ENCODE assay signal across 8 cellular contexts in the genomic region with DNA sequence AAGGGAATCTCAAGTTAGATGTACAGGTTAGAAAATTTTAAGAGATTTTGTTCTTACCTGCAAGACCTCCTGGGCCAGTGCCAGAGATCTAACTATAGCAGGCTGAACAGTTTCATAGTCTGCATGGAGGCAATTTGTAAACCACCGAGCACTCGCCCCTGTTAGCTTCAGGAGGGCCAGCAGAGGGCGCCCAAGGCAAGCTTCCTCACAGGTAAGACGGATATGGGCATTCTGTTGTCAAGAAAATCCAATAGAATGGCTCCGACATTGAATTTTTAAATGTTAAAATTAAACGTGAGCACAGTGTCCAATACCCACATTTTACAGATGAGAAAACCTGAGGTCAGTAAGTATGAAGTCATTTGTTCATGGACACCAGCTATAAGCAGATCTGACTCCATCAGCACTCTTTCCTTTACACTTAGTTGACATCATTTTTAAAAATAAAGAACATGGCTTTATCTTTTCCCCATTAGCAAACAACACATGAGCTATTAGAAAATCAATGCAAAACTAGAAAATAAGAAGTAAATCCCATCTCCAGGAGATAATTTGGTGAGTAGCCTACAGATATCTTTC. TPM values are rescaled to one million over a fixed set of nuclear protein-coding genes. Genes with fewer than 3 reads are reported as not detected.
DNase-seq lines count a peak whose midpoint lies in the region; ATAC-seq and TF ChIP-seq lines count a peak whose summit lies in the region.

No MANE protein-coding gene starts in this region.

- H3K4me3 ChIP-seq in HEK293 (ENCODE audit: low read depth, low read length) (no peak overlapping the region), prostate gland (no peak overlapping the region), uterus (no peak overlapping the region)

- CTCF ChIA-PET in HEK293 (lab: Yijun Ruan, JAX), result interaction anchor here (0.6 to 2.3 kb wide), 34 partner anchors 9 to 259 kb away, joined by 3 to 28 read pairs (median 5); a partner anchor contains a TSS

- POLR2A ChIA-PET in HEK293 (lab: Yijun Ruan, JAX), result interaction anchor here (1.0 kb wide), 1 partner anchor 98 kb away, joined by 3 read pairs; a partner anchor contains a TSS

- H3K27ac ChIP-seq in HEK293 (ENCODE audit: extremely low read depth, low read depth, low read length) (no peak overlapping the region), prostate gland (no peak overlapping the region), uterus (no peak overlapping the region)

- H3K27me3 ChIP-seq in prostate gland (replicated peaks; ENCODE audit: insufficient read depth) (no peaks in the 10 kb centered on the region), uterus (no peaks in the 10 kb centered on the region)

- intact Hi-C loops in Right ventricle myocardium superior (cut with DNase I) (loop anchor here (5.0 kb wide), 1 partner anchor 67 kb away; no protein-coding TSS in a partner anchor), prostate gland (cut with DNase I) (loop anchor here (5.0 kb wide), 1 partner anchor 67 kb away; no protein-coding TSS in a partner anchor), uterus (cut with DNase I; ENCODE audit: low total_unique reads) (no loop called here)

- H3K36me3 ChIP-seq in HEK293 (ENCODE audit: control insufficient read depth in 2 of 2, insufficient read depth in 1 of 2, low read length in 2 of 2) (no peaks in the 10 kb centered on the region), prostate gland (no peaks in the 10 kb centered on the region), uterus (no peaks in the 10 kb centered on the region)

- no peak overlapping the region for H3K27ac Mint-ChIP-seq in activated naive CD4-positive, alpha-beta T cell treated with anti-CD3 and anti-CD28 coated beads, Interleukin-2, amount 50 U/mL, for 72 hours

- no peaks in the 10 kb centered on the region for H3K9me3 Mint-ChIP-seq in activated naive CD4-positive, alpha-beta T cell treated with anti-CD3 and anti-CD28 coated beads, Interleukin-2, amount 50 U/mL, for 72 hours

- DNase-seq in EL (peak; percentile 66), NCI-H1417 treated with DMSO at 0.1 percent for 48 hours (lab: John Stamatoyannopoulos, UW) (peak; percentile 42), SKM-1 treated with dmso at 0.1 percent for 144 hours (lab: John Stamatoyannopoulos, UW; ENCODE audit: unreplicated experiment) (peak; percentile 79), Right ventricle myocardium superior (peak; percentile 78), prostate gland (ENCODE audit: low spot score) (peak; percentile 75), uterus (peak; percentile 53 to 65)
- peak; percentile 60 to 63 for DNase-seq in activated naive CD4-positive, alpha-beta T cell treated with anti-CD3 and anti-CD28 coated beads, Interleukin-2, amount 50 U/mL, for 72 hours (ENCODE audit: low spot score in 2 of 2)

- TF ChIP-seq CTCF in HEK293 (tag by site-specific recombination; IDR thresholded peaks at IDR 0.05) (peak; percentile 62), prostate gland (IDR thresholded peaks at IDR 0.05) (peak; percentile 58 to 75 (median 70)), uterus (IDR thresholded peaks at IDR 0.05) (peak; percentile 50 to 82 (median 58))

- H3K9me3 ChIP-seq in HEK293 (ENCODE audit: control insufficient read depth, insufficient read depth, low read depth, low read length) (no peaks in the 10 kb centered on the region), prostate gland (no peaks in the 10 kb centered on the region), uterus (no peaks in the 10 kb centered on the region)

- H3K36me3 Mint-ChIP-seq in activated naive CD4-positive, alpha-beta T cell treated with anti-CD3 and anti-CD28 coated beads, Interleukin-2, amount 50 U/mL, for 72 hours, result no peaks in the 10 kb centered on the region

- no peak for TF ChIP-seq POLR2A in prostate gland (IDR thresholded peaks at IDR 0.05)
- no peak for TF ChIP-seq POLR2A in uterus (IDR thresholded peaks at IDR 0.05)

- H3K4me1 ChIP-seq in HEK293 (ENCODE audit: control insufficient read depth, insufficient read depth, low read length) (no peaks in the 10 kb centered on the region), prostate gland (replicated peaks) (no peaks in the 10 kb centered on the region), uterus (no peaks in the 10 kb centered on the region)

- ATAC-seq in activated naive CD4-positive, alpha-beta T cell treated with anti-CD3 and anti-CD28 coated beads, Interleukin-2, amount 50 U/mL, for 72 hours, result peak; percentile 79 to 82
- ATAC-seq in Right ventricle myocardium superior (ENCODE audit: poor library complexity), result peak; percentile 93

- 3% methylated on average over 6 of the region's 6 CpGs for WGBS in prostate gland

TF ChIP-seq in HEK293, 187 proteins besides CTCF, POLR2A, EP300 and RAD21 (continues in another document):
- TF ChIP-seq HOXA7 (CRISPR knock-in tag; IDR thresholded peaks at IDR 0.05; ENCODE audit: borderline replicate concordance) (no peak), RBAK (tag by site-specific recombination; IDR thresholded peaks at IDR 0.05) (no peak), ZNF174 (tag by site-specific recombination; IDR thresholded peaks at IDR 0.05) (no peak), MZF1 (tag by site-specific recombination; IDR thresholded peaks at IDR 0.05; ENCODE audit: borderline replicate concordance) (no peak), ZNF175 (tag by site-specific recombination; IDR thresholded peaks at IDR 0.05) (no peak), ZNF274 (IDR thresholded peaks at IDR 0.05; ENCODE audit: low read length) (no peak), ZNF274 (tag by site-specific recombination; IDR thresholded peaks at IDR 0.05; ENCODE audit: borderline replicate concordance) (no peak), ZNF660 (tag by site-specific recombination; IDR thresholded peaks at IDR 0.05) (0 out of 2 replicates have a peak, but pooled peaks have one; percentile 40), ZNF654 (tag by site-specific recombination; IDR thresholded peaks at IDR 0.05; ENCODE audit: low read depth) (peak; percentile 73), ZNF214 (tag by site-specific recombination; IDR thresholded peaks at IDR 0.05; ENCODE audit: borderline replicate concordance) (no peak)
- TF ChIP-seq, protein P1, sequence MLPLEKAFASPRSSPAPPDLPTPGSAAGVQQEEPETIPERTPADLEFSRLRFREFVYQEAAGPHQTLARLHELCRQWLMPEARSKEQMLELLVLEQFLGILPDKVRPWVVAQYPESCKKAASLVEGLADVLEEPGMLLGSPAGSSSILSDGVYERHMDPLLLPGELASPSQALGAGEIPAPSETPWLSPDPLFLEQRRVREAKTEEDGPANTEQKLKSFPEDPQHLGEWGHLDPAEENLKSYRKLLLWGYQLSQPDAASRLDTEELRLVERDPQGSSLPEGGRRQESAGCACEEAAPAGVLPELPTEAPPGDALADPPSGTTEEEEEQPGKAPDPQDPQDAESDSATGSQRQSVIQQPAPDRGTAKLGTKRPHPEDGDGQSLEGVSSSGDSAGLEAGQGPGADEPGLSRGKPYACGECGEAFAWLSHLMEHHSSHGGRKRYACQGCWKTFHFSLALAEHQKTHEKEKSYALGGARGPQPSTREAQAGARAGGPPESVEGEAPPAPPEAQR (tag by site-specific recombination; IDR thresholded peaks at IDR 0.05), result no peak
- TF ChIP-seq, protein P2, sequence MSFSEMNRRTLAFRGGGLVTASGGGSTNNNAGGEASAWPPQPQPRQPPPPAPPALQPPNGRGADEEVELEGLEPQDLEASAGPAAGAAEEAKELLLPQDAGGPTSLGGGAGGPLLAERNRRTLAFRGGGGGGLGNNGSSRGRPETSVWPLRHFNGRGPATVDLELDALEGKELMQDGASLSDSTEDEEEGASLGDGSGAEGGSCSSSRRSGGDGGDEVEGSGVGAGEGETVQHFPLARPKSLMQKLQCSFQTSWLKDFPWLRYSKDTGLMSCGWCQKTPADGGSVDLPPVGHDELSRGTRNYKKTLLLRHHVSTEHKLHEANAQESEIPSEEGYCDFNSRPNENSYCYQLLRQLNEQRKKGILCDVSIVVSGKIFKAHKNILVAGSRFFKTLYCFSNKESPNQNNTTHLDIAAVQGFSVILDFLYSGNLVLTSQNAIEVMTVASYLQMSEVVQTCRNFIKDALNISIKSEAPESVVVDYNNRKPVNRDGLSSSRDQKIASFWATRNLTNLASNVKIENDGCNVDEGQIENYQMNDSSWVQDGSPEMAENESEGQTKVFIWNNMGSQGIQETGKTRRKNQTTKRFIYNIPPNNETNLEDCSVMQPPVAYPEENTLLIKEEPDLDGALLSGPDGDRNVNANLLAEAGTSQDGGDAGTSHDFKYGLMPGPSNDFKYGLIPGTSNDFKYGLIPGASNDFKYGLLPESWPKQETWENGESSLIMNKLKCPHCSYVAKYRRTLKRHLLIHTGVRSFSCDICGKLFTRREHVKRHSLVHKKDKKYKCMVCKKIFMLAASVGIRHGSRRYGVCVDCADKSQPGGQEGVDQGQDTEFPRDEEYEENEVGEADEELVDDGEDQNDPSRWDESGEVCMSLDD (tag by site-specific recombination; IDR thresholded peaks at IDR 0.05), result no peak
- TF ChIP-seq, protein P3, sequence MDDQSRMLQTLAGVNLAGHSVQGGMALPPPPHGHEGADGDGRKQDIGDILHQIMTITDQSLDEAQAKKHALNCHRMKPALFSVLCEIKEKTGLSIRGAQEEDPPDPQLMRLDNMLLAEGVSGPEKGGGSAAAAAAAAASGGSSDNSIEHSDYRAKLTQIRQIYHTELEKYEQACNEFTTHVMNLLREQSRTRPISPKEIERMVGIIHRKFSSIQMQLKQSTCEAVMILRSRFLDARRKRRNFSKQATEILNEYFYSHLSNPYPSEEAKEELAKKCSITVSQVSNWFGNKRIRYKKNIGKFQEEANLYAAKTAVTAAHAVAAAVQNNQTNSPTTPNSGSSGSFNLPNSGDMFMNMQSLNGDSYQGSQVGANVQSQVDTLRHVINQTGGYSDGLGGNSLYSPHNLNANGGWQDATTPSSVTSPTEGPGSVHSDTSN (CRISPR knock-in tag; IDR thresholded peaks at IDR 0.05), result no peak

RNA-seq across cellular contexts. Expression of a gene that starts 2.2 kb away (rescaled TPM):
- total RNA-seq in activated naive CD4-positive, alpha-beta T cell treated with anti-CD3 and anti-CD28 coated beads, Interleukin-2, amount 50 U/mL, for 72 hours, result 1 to 10 TPM in 1 of 2 donors, under 1 TPM in 1; 0.89 to 7.2 TPM
- total RNA-seq in Right ventricle myocardium superior (not detected), prostate gland (1 to 10 TPM in 1 of 2 donors, under 1 TPM in 1; 0.62 to 2.0 TPM), uterus (not detected)

RNA-seq across cellular contexts. Expression of a gene that starts 40.4 kb away (rescaled TPM):
- not detected for total RNA-seq in activated naive CD4-positive, alpha-beta T cell treated with anti-CD3 and anti-CD28 coated beads, Interleukin-2, amount 50 U/mL, for 72 hours
- total RNA-seq in Right ventricle myocardium superior (210 TPM), prostate gland (10 to 100 TPM in 1 of 2 donors, 1 to 10 TPM in 1; 4.6 to 21.5 TPM), uterus (under 1 TPM in 1 of 4 donors, not detected in 3; 0.29 TPM)
